In the genomic region with DNA sequence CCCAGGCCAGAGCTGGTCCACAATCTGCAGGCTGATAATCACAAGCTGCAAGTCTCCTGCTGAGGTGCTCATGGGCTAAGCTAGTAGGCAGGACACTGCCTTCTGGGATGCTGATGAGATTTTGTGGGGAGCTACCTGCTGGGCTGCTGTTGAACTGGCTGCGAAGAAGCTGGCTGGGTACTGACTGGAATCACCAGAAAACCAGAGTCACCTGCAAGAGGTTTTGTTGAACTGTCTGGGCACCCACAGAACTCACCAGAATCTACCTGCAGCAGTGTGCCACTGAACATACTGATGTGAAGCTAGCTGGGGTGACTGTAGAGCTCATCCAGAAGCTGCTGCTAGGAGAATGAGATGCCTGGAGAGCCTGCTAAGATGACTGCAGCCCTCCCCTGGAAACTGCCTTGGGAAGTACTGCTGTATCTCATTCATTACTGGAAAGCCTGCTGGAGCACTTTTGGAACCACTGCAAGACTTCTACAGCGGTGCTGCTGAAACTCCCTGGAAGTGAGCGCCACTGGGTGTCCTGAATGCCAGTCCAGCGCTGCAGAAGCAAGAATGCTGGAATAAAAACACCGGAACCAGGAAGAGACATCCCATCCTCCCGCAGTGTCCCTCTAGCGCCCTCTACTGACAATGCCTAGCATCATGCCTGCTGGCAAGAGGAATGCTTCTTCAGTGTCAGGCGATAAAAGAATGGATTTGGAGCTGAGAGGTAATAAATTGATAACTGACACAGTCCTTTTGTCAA, we compare ENCODE assay signal across 1 cellular context.
TF ChIP-seq lines count a peak whose summit lies in the region.

No MANE protein-coding gene starts in this region.

TF ChIP-seq in HepG2, 621 proteins besides CTCF, POLR2A, EP300 and RAD21 (continued from another document):
- TF ChIP-seq MAF1 (CRISPR knock-in tag; IDR thresholded peaks at IDR 0.05; ENCODE audit: borderline replicate concordance) (no peak), ZNF670 (CRISPR knock-in tag; IDR thresholded peaks at IDR 0.05; ENCODE audit: borderline replicate concordance) (0 out of 2 replicates have a peak, but pooled peaks have one; percentile 34), PCBP1 (IDR thresholded peaks at IDR 0.05; ENCODE audit: borderline replicate concordance, low read depth, low read length) (no peak), ZNF280D (CRISPR knock-in tag; IDR thresholded peaks at IDR 0.05) (0 out of 2 replicates have a peak, but pooled peaks have one; percentile 41), GATAD2A (CRISPR knock-in tag; IDR thresholded peaks at IDR 0.05) (0 out of 2 replicates have a peak, but pooled peaks have one; percentile 10), KLF15 (CRISPR knock-in tag; IDR thresholded peaks at IDR 0.05; ENCODE audit: borderline replicate concordance) (no peak), FOXC1 (CRISPR knock-in tag; IDR thresholded peaks at IDR 0.05; ENCODE audit: borderline replicate concordance) (no peak), ZFP36L1 (CRISPR knock-in tag; IDR thresholded peaks at IDR 0.05) (0 out of 2 replicates have a peak, but pooled peaks have one; percentile 52), NFKB2 (CRISPR knock-in tag; IDR thresholded peaks at IDR 0.05; ENCODE audit: borderline replicate concordance) (no peak), RBAK (CRISPR knock-in tag; IDR thresholded peaks at IDR 0.05) (no peak), NFATC3 (CRISPR knock-in tag; IDR thresholded peaks at IDR 0.05) (no peak), ZNF138 (CRISPR knock-in tag; IDR thresholded peaks at IDR 0.05; ENCODE audit: low read depth) (0 out of 2 replicates have a peak, but pooled peaks have one; percentile 39), SYNCRIP (IDR thresholded peaks at IDR 0.05; ENCODE audit: insufficient read depth, low read depth, low read length) (no peak), ZHX2 (IDR thresholded peaks at IDR 0.05; ENCODE audit: low read depth) (no peak), ZHX2 (CRISPR knock-in tag; IDR thresholded peaks at IDR 0.05; ENCODE audit: borderline replicate concordance) (no peak), ZNF343 (CRISPR knock-in tag; IDR thresholded peaks at IDR 0.05) (no peak), SIX1 (CRISPR knock-in tag; IDR thresholded peaks at IDR 0.05; ENCODE audit: borderline replicate concordance) (peak; percentile 20; the same call in 1 of the 2 replicates), TBX2 (CRISPR knock-in tag; IDR thresholded peaks at IDR 0.05; ENCODE audit: borderline replicate concordance) (peak; percentile 44; the same call in 1 of the 2 replicates), ZNF512 (CRISPR knock-in tag; IDR thresholded peaks at IDR 0.05) (no peak), ZNF333 (CRISPR knock-in tag; IDR thresholded peaks at IDR 0.05; ENCODE audit: borderline replicate concordance) (no peak), MED1 (CRISPR knock-in tag; IDR thresholded peaks at IDR 0.05) (no peak), AHR (CRISPR knock-in tag; IDR thresholded peaks at IDR 0.05) (0 out of 2 replicates have a peak, but pooled peaks have one; percentile 11), ZSCAN12 (CRISPR knock-in tag; IDR thresholded peaks at IDR 0.05) (no peak), REPIN1 (CRISPR knock-in tag; IDR thresholded peaks at IDR 0.05; ENCODE audit: borderline replicate concordance, low read depth) (peak; percentile 81), CHCHD3 (CRISPR knock-in tag; IDR thresholded peaks at IDR 0.05) (no peak), ZNF235 (CRISPR knock-in tag; IDR thresholded peaks at IDR 0.05; ENCODE audit: borderline replicate concordance) (no peak), GABPB1 (CRISPR knock-in tag; IDR thresholded peaks at IDR 0.05) (peak; percentile 83), SMAD3 (CRISPR knock-in tag; IDR thresholded peaks at IDR 0.05) (peak; percentile 47; the same call in 1 of the 2 replicates), PITX1 (CRISPR knock-in tag; IDR thresholded peaks at IDR 0.05) (peak; percentile 58; the same call in 1 of the 2 replicates), ZZZ3 (CRISPR knock-in tag; IDR thresholded peaks at IDR 0.05; ENCODE audit: borderline replicate concordance) (no peak), ASH2L (IDR thresholded peaks at IDR 0.05; ENCODE audit: insufficient read length, low read depth, low read length) (no peak), TERF1 (CRISPR knock-in tag; IDR thresholded peaks at IDR 0.05) (no peak), DPF2 (CRISPR knock-in tag; IDR thresholded peaks at IDR 0.05; ENCODE audit: borderline replicate concordance, low read depth) (no peak), FOXP1 (IDR thresholded peaks at IDR 0.05) (no peak), FOXP1 (CRISPR knock-in tag; IDR thresholded peaks at IDR 0.05) (no peak), ZNF766 (CRISPR knock-in tag; IDR thresholded peaks at IDR 0.05; ENCODE audit: borderline replicate concordance) (no peak), ZSCAN29 (CRISPR knock-in tag; conservative IDR thresholded peaks at IDR 0.05) (no peak), ZNF777 (CRISPR knock-in tag; IDR thresholded peaks at IDR 0.05) (no peak)
- TF ChIP-seq, protein P1, sequence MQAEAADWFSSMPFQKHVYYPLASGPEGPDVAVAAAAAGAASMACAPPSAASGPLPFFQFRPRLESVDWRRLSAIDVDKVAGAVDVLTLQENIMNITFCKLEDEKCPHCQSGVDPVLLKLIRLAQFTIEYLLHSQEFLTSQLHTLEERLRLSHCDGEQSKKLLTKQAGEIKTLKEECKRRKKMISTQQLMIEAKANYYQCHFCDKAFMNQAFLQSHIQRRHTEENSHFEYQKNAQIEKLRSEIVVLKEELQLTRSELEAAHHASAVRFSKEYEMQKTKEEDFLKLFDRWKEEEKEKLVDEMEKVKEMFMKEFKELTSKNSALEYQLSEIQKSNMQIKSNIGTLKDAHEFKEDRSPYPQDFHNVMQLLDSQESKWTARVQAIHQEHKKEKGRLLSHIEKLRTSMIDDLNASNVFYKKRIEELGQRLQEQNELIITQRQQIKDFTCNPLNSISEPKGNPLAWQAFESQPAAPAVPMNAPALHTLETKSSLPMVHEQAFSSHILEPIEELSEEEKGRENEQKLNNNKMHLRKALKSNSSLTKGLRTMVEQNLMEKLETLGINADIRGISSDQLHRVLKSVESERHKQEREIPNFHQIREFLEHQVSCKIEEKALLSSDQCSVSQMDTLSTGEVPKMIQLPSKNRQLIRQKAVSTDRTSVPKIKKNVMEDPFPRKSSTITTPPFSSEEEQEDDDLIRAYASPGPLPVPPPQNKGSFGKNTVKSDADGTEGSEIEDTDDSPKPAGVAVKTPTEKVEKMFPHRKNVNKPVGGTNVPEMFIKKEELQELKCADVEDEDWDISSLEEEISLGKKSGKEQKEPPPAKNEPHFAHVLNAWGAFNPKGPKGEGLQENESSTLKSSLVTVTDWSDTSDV (CRISPR knock-in tag; IDR thresholded peaks at IDR 0.05), result no peak
- TF ChIP-seq, protein P2, sequence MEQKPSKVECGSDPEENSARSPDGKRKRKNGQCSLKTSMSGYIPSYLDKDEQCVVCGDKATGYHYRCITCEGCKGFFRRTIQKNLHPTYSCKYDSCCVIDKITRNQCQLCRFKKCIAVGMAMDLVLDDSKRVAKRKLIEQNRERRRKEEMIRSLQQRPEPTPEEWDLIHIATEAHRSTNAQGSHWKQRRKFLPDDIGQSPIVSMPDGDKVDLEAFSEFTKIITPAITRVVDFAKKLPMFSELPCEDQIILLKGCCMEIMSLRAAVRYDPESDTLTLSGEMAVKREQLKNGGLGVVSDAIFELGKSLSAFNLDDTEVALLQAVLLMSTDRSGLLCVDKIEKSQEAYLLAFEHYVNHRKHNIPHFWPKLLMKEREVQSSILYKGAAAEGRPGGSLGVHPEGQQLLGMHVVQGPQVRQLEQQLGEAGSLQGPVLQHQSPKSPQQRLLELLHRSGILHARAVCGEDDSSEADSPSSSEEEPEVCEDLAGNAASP (CRISPR knock-in tag; IDR thresholded peaks at IDR 0.05; ENCODE audit: borderline replicate concordance), result no peak
TF ChIP-seq in HepG2: peak in this region for 129.
